In genomic region chr17:47687748-47688147, GRCh38 we compare ENCODE assay signal across 10 cellular contexts.
DNase-seq lines count a peak whose midpoint lies in the region; ATAC-seq and TF ChIP-seq lines count a peak whose summit lies in the region.
"Had no signal": no experiment of that assay in that cellular context is flagged by ENCODE, and none has a peak within 500 bp of the region (broad histone marks: within the 10 kb centered on the region; RNA-seq: fewer than 3 reads in every experiment).

No MANE protein-coding gene starts in this region.

- H3K9me3 ChIP-seq in iPS-20b (ENCODE audit: insufficient read depth, low read depth, low read length) = no peaks in the 10 kb centered on the region

- ATAC-seq in SK-N-SH treated with all-trans-retinoic acid at 6 μM for 48 hours = peak; percentile 15

- no peak overlapping the region for H3K27ac ChIP-seq in iPS-20b (ENCODE audit: low read length)

- H3K4me3 ChIP-seq in iPS-20b (ENCODE audit: low read length) = no peak overlapping the region

- TF ChIP-seq CTCF in GM10248 (IDR thresholded peaks at IDR 0.05; ENCODE audit: control extremely low read depth, extremely low read depth, low read depth, missing control alignments) (no peak), GM20000 (IDR thresholded peaks at IDR 0.05; ENCODE audit: extremely low read depth, missing control alignments) (no peak)

- H3K4me1 ChIP-seq in iPS-20b (ENCODE audit: insufficient read depth, low read length) = peaks cover 22% of the 10 kb centered on the region

- POLR2A ChIA-PET in GM10248 (lab: Yijun Ruan, JAX) = no interaction called here

- H3K9ac ChIP-seq in iPS-20b (ENCODE audit: low read depth, low read length) = peak overlapping the region; percentile 5; the same call in 1 of the 2 replicates

- H3K27me3 ChIP-seq in iPS-20b (ENCODE audit: insufficient read depth, low read length) = no peaks in the 10 kb centered on the region

- CTCF ChIA-PET in GM10248 (lab: Yijun Ruan, JAX) = interaction anchor here (0.8 to 3.5 kb wide), 6 partner anchors 9 to 331 kb away, joined by 3 to 41 read pairs (median 4); no protein-coding TSS in a partner anchor

- peaks cover 43% of the 10 kb centered on the region for H3K36me3 ChIP-seq in iPS-20b (ENCODE audit: insufficient read depth, low read depth, low read length)

- peak; percentile 41 for DNase-seq in activated effector memory CD4-positive, alpha-beta T cell treated with anti-CD3 and anti-CD28 coated beads, Interleukin-2, amount 50 U/mL, for 16 hours
- DNase-seq in activated effector memory CD4-positive, alpha-beta T cell treated with Interleukin-2 at 50 U/mL for 16 hours = no peak
- peak; percentile 43 for DNase-seq in stromal cell of bone marrow (ENCODE audit: low read depth)
- DNase-seq in NCI-H2081 (lab: John Stamatoyannopoulos, UW) = no peak
- DNase-seq in GM10248 (ENCODE audit: extremely low spot score) = no peak
- no peak for DNase-seq in GM20000 (ENCODE audit: low spot score)
- DNase-seq: NCI-H2171 treated with DMSO at 0.1 percent for 48 hours, SW 1271 had no signal

TF ChIP-seq in SK-N-SH treated with all-trans-retinoic acid at 6 μM for 48 hours, 23 proteins besides CTCF, POLR2A, EP300 and RAD21:
- TF ChIP-seq PATZ1 (CRISPR knock-in tag; IDR thresholded peaks at IDR 0.05; ENCODE audit: borderline replicate concordance) = no peak
- TF ChIP-seq ISL1 (CRISPR knock-in tag; IDR thresholded peaks at IDR 0.05) = 0 out of 2 replicates have a peak, but pooled peaks have one; percentile 17
TF ChIP-seq in SK-N-SH treated with all-trans-retinoic acid at 6 μM for 48 hours: peak in this region for 1.

Comparison
In these comparisons a context has a peak if more than half of its experiments do, and no peak if none do; other contexts are left out.
1. DNase-seq: peak in activated effector memory CD4-positive, alpha-beta T cell treated with anti-CD3 and anti-CD28 coated beads, Interleukin-2, amount 50 U/mL, for 16 hours (single experiment) and stromal cell of bone marrow (single experiment); none in activated effector memory CD4-positive, alpha-beta T cell treated with Interleukin-2 at 50 U/mL for 16 hours (single experiment), NCI-H2081 (0 of 2), GM10248 (single experiment) and GM20000 (single experiment).